In genomic region chr3:71659758-71660666, GRCh38 we compare ENCODE assay signal across 15 cellular contexts.
DNase-seq lines count a peak whose midpoint lies in the region; ATAC-seq and TF ChIP-seq lines count a peak whose summit lies in the region.
"Had no signal": no experiment of that assay in that cellular context is flagged by ENCODE, and none has a peak within 500 bp of the region (broad histone marks: within the 10 kb centered on the region; RNA-seq: fewer than 3 reads in every experiment).

No MANE protein-coding gene starts in this region.

- no peaks in the 10 kb centered on the region for H3K9me3 ChIP-seq in gastrocnemius medialis
- H3K9me3 ChIP-seq: heart right ventricle had no signal

- no peak overlapping the region for H3K27ac ChIP-seq in gastrocnemius medialis
- H3K27ac ChIP-seq: epithelial cell of prostate, heart right ventricle had no signal

- no peaks in the 10 kb centered on the region for H3K27me3 ChIP-seq in gastrocnemius medialis
- H3K27me3 ChIP-seq: heart right ventricle had no signal

- no peak for ATAC-seq in natural killer cell
- no peak for ATAC-seq in natural killer cell treated with Interleukin-12 subunit alpha and Interleukin-12 subunit beta and Interleukin-15 and Interleukin-18, amount 100 ng/mL, for 72 hours
- peak; percentile 43 for ATAC-seq in left colon
- ATAC-seq in gastrocnemius medialis: no peak
- no peak for ATAC-seq in HG02798 (IDR thresholded peaks at IDR 0.05; ENCODE audit: poor library complexity, unreplicated experiment)
- ATAC-seq: heart right ventricle had no signal

- no peaks in the 10 kb centered on the region for H3K36me3 Mint-ChIP-seq in natural killer cell
- no peaks in the 10 kb centered on the region for H3K36me3 Mint-ChIP-seq in natural killer cell treated with Interleukin-12 subunit alpha and Interleukin-12 subunit beta and Interleukin-15 and Interleukin-18, amount 100 ng/mL, for 72 hours

- H3K4me3 ChIP-seq in astrocyte of the spinal cord (ENCODE audit: low read depth, low read length) (no peak overlapping the region), gastrocnemius medialis (no peak overlapping the region)
- H3K4me3 ChIP-seq: heart right ventricle had no signal

- TF ChIP-seq CTCF in natural killer cell (IDR thresholded peaks at IDR 0.05) (no peak), astrocyte of the spinal cord (IDR thresholded peaks at IDR 0.05; ENCODE audit: low read depth, low read length) (no peak), gastrocnemius medialis (IDR thresholded peaks at IDR 0.05 in 4 of 5, conservative IDR thresholded peaks at IDR 0.05 in 1 of 5) (no peak)

- H3K27ac Mint-ChIP-seq in natural killer cell: peak overlapping the region; percentile 29 to 70
- H3K27ac Mint-ChIP-seq in natural killer cell treated with Interleukin-12 subunit alpha and Interleukin-12 subunit beta and Interleukin-15 and Interleukin-18, amount 100 ng/mL, for 72 hours: peak overlapping the region in 1 of 2 donors; percentile 52

- no peaks in the 10 kb centered on the region for H3K27me3 Mint-ChIP-seq in natural killer cell (ENCODE audit: low read depth in 2 of 2)
- H3K27me3 Mint-ChIP-seq in natural killer cell treated with Interleukin-12 subunit alpha and Interleukin-12 subunit beta and Interleukin-15 and Interleukin-18, amount 100 ng/mL, for 72 hours: no peaks in the 10 kb centered on the region

- no peaks in the 10 kb centered on the region for H3K36me3 ChIP-seq in gastrocnemius medialis
- H3K36me3 ChIP-seq: heart right ventricle had no signal

- no peaks in the 10 kb centered on the region for H3K9me3 Mint-ChIP-seq in natural killer cell
- no peaks in the 10 kb centered on the region for H3K9me3 Mint-ChIP-seq in natural killer cell treated with Interleukin-12 subunit alpha and Interleukin-12 subunit beta and Interleukin-15 and Interleukin-18, amount 100 ng/mL, for 72 hours

- in situ Hi-C loops in astrocyte of the spinal cord (cut with HindIII; ENCODE audit: low sequenced_read_pairs): no loop called here
- in situ Hi-C loops in gastrocnemius medialis (cut with MboI; ENCODE audit: low sequenced_read_pairs in 4 of 4): loop anchor here in 3 of 4 donors (25.0 kb wide), 3 partner anchors 1098 to 1598 kb away; no protein-coding TSS in a partner anchor

- H3K4me3 Mint-ChIP-seq in natural killer cell: no peak overlapping the region
- H3K4me3 Mint-ChIP-seq in natural killer cell treated with Interleukin-12 subunit alpha and Interleukin-12 subunit beta and Interleukin-15 and Interleukin-18, amount 100 ng/mL, for 72 hours: no peak overlapping the region

- peaks cover 15 to 31% of the 10 kb centered on the region in 2 donors for H3K4me1 Mint-ChIP-seq in natural killer cell
- peaks cover 13% of the 10 kb centered on the region in 2 donors for H3K4me1 Mint-ChIP-seq in natural killer cell treated with Interleukin-12 subunit alpha and Interleukin-12 subunit beta and Interleukin-15 and Interleukin-18, amount 100 ng/mL, for 72 hours (ENCODE audit: low read depth in 2 of 2)

- intact Hi-C loops in natural killer cell (cut with micrococcal nuclease): no loop called here
- intact Hi-C loops in left colon (cut with DNase I, micrococcal nuclease): loop anchor here in 1 of 2 donors (10.0 kb wide), 1 partner anchor 1595 kb away; no protein-coding TSS in a partner anchor
- intact Hi-C loops in gastrocnemius medialis (cut with DNase I; ENCODE audit: low total_unique reads): no loop called here

- TF ChIP-seq POLR2A in gastrocnemius medialis (IDR thresholded peaks at IDR 0.05): no peak

- DNase-seq in natural killer cell: no peak
- DNase-seq in natural killer cell treated with Interleukin-12 subunit alpha and Interleukin-12 subunit beta and Interleukin-15 and Interleukin-18, amount 100 ng/mL, for 72 hours (ENCODE audit: low spot score): no peak
- peak; percentile 25 for DNase-seq in astrocyte of the spinal cord (ENCODE audit: low read depth, low spot score)
- no peak for DNase-seq in left colon
- DNase-seq in H4 (ENCODE audit: low spot score): no peak
- no peak for DNase-seq in gastrocnemius medialis
- no peak for DNase-seq in epidermal melanocyte (ENCODE audit: insufficient read length, low spot score)
- DNase-seq: activated CD4-positive, alpha-beta T cell treated with anti-CD3 and anti-CD28 coated beads, Interleukin-2, amount 50 U/mL, for 1 hour; activated naive CD4-positive, alpha-beta T cell; activated T-cell treated with anti-CD3 and anti-CD28 coated beads for 4 hours; heart right ventricle; NCI-H2081; retina had no signal

- peaks cover 9 to 11% of the 10 kb centered on the region in 2 donors for H3K4me1 ChIP-seq in gastrocnemius medialis
